In the genomic region with DNA sequence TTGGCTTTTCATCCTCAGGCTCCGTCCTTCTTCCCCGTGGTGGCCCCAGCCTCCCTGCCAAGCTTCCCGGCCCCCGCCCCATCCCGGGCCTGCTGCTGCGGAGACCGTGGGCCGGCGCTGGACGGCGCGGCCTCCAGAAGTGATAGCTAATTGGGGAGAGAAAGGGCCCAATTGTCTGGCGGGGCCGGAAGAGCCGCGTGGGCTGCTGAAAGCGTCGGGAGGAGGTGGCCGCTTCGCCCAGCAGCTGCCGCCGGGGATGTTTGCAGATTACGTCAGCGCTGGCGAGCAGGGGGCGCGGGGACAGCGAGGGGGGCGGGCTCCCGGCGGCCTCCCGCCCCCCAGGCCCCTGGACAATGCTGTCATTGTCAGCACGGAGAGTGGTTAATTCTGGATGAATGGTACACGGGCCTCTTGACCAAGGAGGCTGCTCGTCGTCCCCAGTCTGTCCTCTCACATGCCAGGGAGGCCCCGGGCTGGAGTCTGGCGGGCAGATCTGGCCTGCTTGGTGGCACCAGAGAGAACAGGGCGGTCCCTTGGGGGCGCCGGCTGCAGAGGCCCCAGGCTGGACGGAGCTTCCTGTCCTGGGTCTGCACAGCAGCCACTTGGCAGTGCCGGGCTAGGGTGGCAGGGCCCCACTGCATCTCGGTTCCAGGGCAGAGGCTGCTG, we compare ENCODE assay signal across 10 cellular contexts. TPM values are rescaled to one million over a fixed set of nuclear protein-coding genes. Genes with fewer than 3 reads are reported as not detected.
DNase-seq lines count a peak whose midpoint lies in the region; ATAC-seq, FAIRE-seq and TF ChIP-seq lines count a peak whose summit lies in the region.
"Had no signal": no experiment of that assay in that cellular context is flagged by ENCODE, and none has a peak within 500 bp of the region (broad histone marks: within the 10 kb centered on the region; RNA-seq: fewer than 3 reads in every experiment).

No MANE protein-coding gene starts in this region.

- peak overlapping the region; percentile 82 for H2AFZ ChIP-seq in astrocyte (ENCODE audit: low read depth, low read length)

- peaks cover 46% of the 10 kb centered on the region for H3K27me3 Mint-ChIP-seq in astrocyte (ENCODE audit: low read depth, unreplicated experiment)
- H3K27me3 Mint-ChIP-seq in natural killer cell treated with Interleukin-12 subunit alpha and Interleukin-12 subunit beta and Interleukin-15 and Interleukin-18, amount 100 ng/mL, for 72 hours = peaks cover 0 to 22% of the 10 kb centered on the region in 2 donors

- H3K9ac ChIP-seq in astrocyte (ENCODE audit: low read length) = peak overlapping the region; percentile 70

- no peaks in the 10 kb centered on the region for H3K9me3 Mint-ChIP-seq in astrocyte (ENCODE audit: unreplicated experiment)
- no peaks in the 10 kb centered on the region for H3K9me3 Mint-ChIP-seq in natural killer cell treated with Interleukin-12 subunit alpha and Interleukin-12 subunit beta and Interleukin-15 and Interleukin-18, amount 100 ng/mL, for 72 hours

- peak overlapping the region; percentile 56 for H3K27ac ChIP-seq in astrocyte (ENCODE audit: low read depth, low read length)
- peak overlapping the region; percentile 89 for H3K27ac ChIP-seq in layer of hippocampus (ENCODE audit: low read depth, low read length)
- H3K27ac ChIP-seq in temporal lobe (ENCODE audit: low read depth, low read length) = peak overlapping the region; percentile 62

- DNase-seq in NCI-H1436 (lab: John Stamatoyannopoulos, UW) (peak; percentile 72), NCI-H1436 treated with DMSO at 0.1 percent for 48 hours (lab: John Stamatoyannopoulos, UW) (no peak), astrocyte (ENCODE audit: low read depth) (peak; percentile 69), GM12891 (ENCODE audit: insufficient read length, low spot score) (no peak), GDM1 (lab: John Stamatoyannopoulos, UW) (no peak)
- DNase-seq in natural killer cell treated with Interleukin-12 subunit alpha and Interleukin-12 subunit beta and Interleukin-15 and Interleukin-18, amount 100 ng/mL, for 72 hours (ENCODE audit: low spot score) = no peak

- no peak for TF ChIP-seq CTCF in astrocyte (IDR thresholded peaks at IDR 0.05; ENCODE audit: insufficient read depth, low read depth, low read length)

- TF ChIP-seq POLR2A in GM12891 (IDR thresholded peaks at IDR 0.05; ENCODE audit: low read depth, low read length) = no peak

- FAIRE-seq in astrocyte (lab: Jason Lieb, UNC) (no peak), GM12891 (lab: Jason Lieb, UNC) (no peak)
- FAIRE-seq: A204.1, endometrium had no signal

- no peak overlapping the region for H3K4me3 ChIP-seq in astrocyte (ENCODE audit: insufficient read depth, low read depth, low read length)

- no peaks in the 10 kb centered on the region for H3K79me2 ChIP-seq in astrocyte (ENCODE audit: insufficient read depth, low read length)

- peak overlapping the region; percentile 71 for H3K4me2 ChIP-seq in astrocyte (ENCODE audit: low read length)

- no peaks in the 10 kb centered on the region for H3K36me3 Mint-ChIP-seq in astrocyte (ENCODE audit: low read depth, unreplicated experiment)
- H3K36me3 Mint-ChIP-seq in natural killer cell treated with Interleukin-12 subunit alpha and Interleukin-12 subunit beta and Interleukin-15 and Interleukin-18, amount 100 ng/mL, for 72 hours = no peaks in the 10 kb centered on the region

- H3K9me3 ChIP-seq in astrocyte (ENCODE audit: insufficient read depth, low read depth, low read length) = no peaks in the 10 kb centered on the region

- peaks cover 34% of the 10 kb centered on the region for H3K4me1 ChIP-seq in astrocyte (ENCODE audit: insufficient read depth, low read length)

- no peak overlapping the region for H3K27ac Mint-ChIP-seq in astrocyte (ENCODE audit: unreplicated experiment)
- H3K27ac Mint-ChIP-seq in natural killer cell treated with Interleukin-12 subunit alpha and Interleukin-12 subunit beta and Interleukin-15 and Interleukin-18, amount 100 ng/mL, for 72 hours = no peak overlapping the region

- no peaks in the 10 kb centered on the region for H4K20me1 ChIP-seq in astrocyte (ENCODE audit: insufficient read depth, low read length)

- H3K4me3 Mint-ChIP-seq in astrocyte (ENCODE audit: unreplicated experiment) = no peak overlapping the region
- H3K4me3 Mint-ChIP-seq in natural killer cell treated with Interleukin-12 subunit alpha and Interleukin-12 subunit beta and Interleukin-15 and Interleukin-18, amount 100 ng/mL, for 72 hours = no peak overlapping the region

- H3K27me3 ChIP-seq in astrocyte (ENCODE audit: insufficient read depth, low read length) = no peaks in the 10 kb centered on the region
- no peaks in the 10 kb centered on the region for H3K27me3 ChIP-seq in layer of hippocampus (ENCODE audit: control insufficient read depth, insufficient read depth, low read length)

- no peaks in the 10 kb centered on the region for H3K36me3 ChIP-seq in astrocyte (ENCODE audit: insufficient read depth, low read length)

- ATAC-seq in natural killer cell treated with Interleukin-12 subunit alpha and Interleukin-12 subunit beta and Interleukin-15 and Interleukin-18, amount 100 ng/mL, for 72 hours = no peak

- H3K4me1 Mint-ChIP-seq in astrocyte (ENCODE audit: low read depth, unreplicated experiment) = peaks cover 2% of the 10 kb centered on the region
- no peaks in the 10 kb centered on the region for H3K4me1 Mint-ChIP-seq in natural killer cell treated with Interleukin-12 subunit alpha and Interleukin-12 subunit beta and Interleukin-15 and Interleukin-18, amount 100 ng/mL, for 72 hours (ENCODE audit: low read depth in 2 of 2)

TF ChIP-seq in GM12891, 5 proteins besides CTCF, POLR2A, EP300 and RAD21:
- TF ChIP-seq SPI1 (IDR thresholded peaks at IDR 0.05; ENCODE audit: low read depth, low read length) (no peak), POLR2AphosphoS5 (IDR thresholded peaks at IDR 0.05; ENCODE audit: low read depth, low read length) (no peak), POU2F2 (IDR thresholded peaks at IDR 0.05; ENCODE audit: low read depth, low read length) (no peak), TAF1 (IDR thresholded peaks at IDR 0.05; ENCODE audit: low read depth, low read length) (no peak), PAX5 (IDR thresholded peaks at IDR 0.05; ENCODE audit: insufficient read depth, low read length, severe bottlenecking) (no peak)
TF ChIP-seq in GM12891: peak in this region for 0.

RNA-seq across cellular contexts. Expression of gene SMIM38, which starts 1.6 kb away (rescaled TPM):
- total RNA-seq in astrocyte (not detected in 2 replicates), temporal lobe (0.49 TPM)
- under 1 TPM in 1 of 2 donors, not detected in 1; 0.89 TPM for total RNA-seq in natural killer cell treated with Interleukin-12 subunit alpha and Interleukin-12 subunit beta and Interleukin-15 and Interleukin-18, amount 100 ng/mL, for 72 hours
- polyA plus RNA-seq in GM12891 (2012; ENCODE audit: low read depth, missing spikeins) = 2.6 TPM

Comparison
In these comparisons a context has a peak if more than half of its experiments do, and no peak if none do; other contexts are left out.
1. DNase-seq: peak in NCI-H1436 (single experiment) and astrocyte (single experiment); none in NCI-H1436 treated with DMSO at 0.1 percent for 48 hours (single experiment), natural killer cell treated with Interleukin-12 subunit alpha and Interleukin-12 subunit beta and Interleukin-15 and Interleukin-18, amount 100 ng/mL, for 72 hours (single experiment), GM12891 (single experiment) and GDM1 (single experiment).
2. Peak in every context shown above with its lines, with median percentiles within 50 percentile points of each other: H3K27ac ChIP-seq.